In the genomic region with DNA sequence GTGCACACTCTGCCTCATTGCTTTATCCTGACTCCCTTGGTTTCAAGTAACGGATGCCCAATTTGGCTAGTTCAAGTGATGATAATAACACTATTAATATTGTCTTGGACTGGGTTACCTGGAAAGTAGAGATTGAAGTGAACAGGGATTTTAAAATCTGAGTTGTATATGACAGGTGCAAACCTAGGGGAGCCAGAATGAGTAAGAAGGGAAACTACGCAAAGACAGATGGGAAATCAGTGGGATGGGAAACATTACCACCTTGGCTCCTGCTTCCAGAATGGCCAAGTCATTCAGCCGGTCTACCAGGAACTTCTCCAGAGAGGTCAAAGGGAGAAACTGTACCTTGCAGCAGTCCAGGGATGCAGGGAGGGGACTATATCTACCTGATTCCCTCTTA, we compare ENCODE assay signal across 19 cellular contexts.
"Had no signal": no experiment of that assay in that cellular context is flagged by ENCODE, and none has a peak within 500 bp of the region (broad histone marks: within the 10 kb centered on the region; RNA-seq: fewer than 3 reads in every experiment).

No MANE protein-coding gene starts in this region.

- DNase-seq: stimulated activated CD4-positive, alpha-beta T cell treated with anti-CD3 and anti-CD28 coated beads, Interleukin-2, amount 100 ng/mL, for 48 hours; stimulated activated CD4-positive, alpha-beta T cell treated with anti-CD3 and anti-CD28 coated beads, Interleukin-4, amount 100 ng/mL, for 1 hour; stimulated activated CD4-positive, alpha-beta T cell treated with anti-CD3 and anti-CD28 coated beads, Interleukin-4, amount 100 ng/mL, for 24 hours; stimulated activated CD4-positive, alpha-beta T cell treated with anti-CD3 and anti-CD28 coated beads, Interleukin-4, amount 100 ng/mL, for 4 hours; stimulated activated CD8-positive, alpha-beta memory T cell treated with anti-CD3 and anti-CD28 coated beads, Interleukin-4, amount 100 ng/mL, for 48 hours; stimulated activated naive B cell treated with anti-CD40 and anti-IgM and Interleukin-4, amounts not matched to agents 10 μg/mL and 1 μg/mL and 100 μg/mL, for 72 hours; stimulated activated naive CD4-positive, alpha-beta T cell; stimulated activated naive CD4-positive, alpha-beta T cell treated with Interleukin-2 at 50 U/mL for 16 hours; stimulated activated naive CD8-positive, alpha-beta T cell treated with anti-CD3 and anti-CD28 coated beads, Interleukin-15, amount 100 ng/mL, for 72 hours; stimulated activated naive CD8-positive, alpha-beta T cell treated with anti-CD3 and anti-CD28 coated beads, Interleukin-15, Interleukin-2, amounts not matched to agents 100 U/mL and 50 U/mL, for 24 hours; stomach; testis; thyroid gland; tibial artery; transverse colon; trophoblast cell; upper lobe of left lung; upper lobe of right lung; uterus had no signal
